Comparison of ENCODE assay signal across 8 cellular contexts in the genomic region with DNA sequence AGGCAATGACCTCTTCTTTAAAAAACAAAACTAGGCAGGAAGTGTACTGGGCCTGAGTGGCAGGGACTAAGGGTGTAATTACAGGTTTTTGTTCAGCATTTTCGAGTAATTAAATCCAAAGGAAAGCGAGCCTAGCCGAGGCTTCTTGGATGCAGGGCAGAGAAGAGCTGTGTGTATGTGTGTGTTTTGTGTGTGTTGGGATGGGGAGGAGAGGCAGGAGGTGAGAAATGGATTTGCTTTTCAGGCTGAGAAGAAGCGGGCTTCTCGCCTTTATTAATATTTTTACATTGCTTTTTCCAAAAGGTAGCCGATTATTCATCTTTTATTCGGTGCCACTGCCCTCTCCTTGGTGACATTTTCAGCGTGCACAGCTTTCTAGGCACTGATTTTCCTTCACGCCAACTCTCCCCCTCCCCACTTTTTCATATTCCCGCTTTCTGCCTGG. TPM values are rescaled to one million over a fixed set of nuclear protein-coding genes. Genes with fewer than 3 reads are reported as not detected.
DNase-seq lines count a peak whose midpoint lies in the region; ATAC-seq and TF ChIP-seq lines count a peak whose summit lies in the region.

No MANE protein-coding gene starts in this region.

- peak overlapping the region; percentile 66 for H3K4me3 Mint-ChIP-seq in T-helper 1 cell treated with Interleukin-12 subunit alpha and Interleukin-12 subunit beta and Interleukin-4 antibody, amounts not matched to agents 30 μg/mL and 1 μg/mL, for 36 hours
- peak overlapping the region; percentile 72 for H3K4me3 Mint-ChIP-seq in glutamatergic neuron (ENCODE audit: unreplicated experiment)

- POLR2A ChIA-PET in RWPE1 (lab: Yijun Ruan, JAX; ENCODE audit: low non-redundant PET): interaction anchor here (0.7 kb wide), 1 partner anchor 60 kb away, joined by 3 read pairs; no protein-coding TSS in a partner anchor

- peak overlapping the region; percentile 80 for H3K27ac Mint-ChIP-seq in T-helper 1 cell treated with Interleukin-12 subunit alpha and Interleukin-12 subunit beta and Interleukin-4 antibody, amounts not matched to agents 30 μg/mL and 1 μg/mL, for 36 hours
- peak overlapping the region; percentile 79 for H3K27ac Mint-ChIP-seq in glutamatergic neuron (ENCODE audit: unreplicated experiment)

- peak overlapping the region in 1 of 2 donors; percentile 30 for H3K9ac ChIP-seq in stomach smooth muscle (ENCODE audit: low read length in 2 of 2)

- no peaks in the 10 kb centered on the region for H3K27me3 ChIP-seq in stomach smooth muscle (ENCODE audit: control insufficient read depth in 1 of 2, insufficient read depth in 2 of 2, low read length in 2 of 2)

- no peaks in the 10 kb centered on the region for H3K9me3 ChIP-seq in stomach smooth muscle (ENCODE audit: control insufficient read depth in 2 of 2, low read length in 2 of 2)

- H3K9me3 Mint-ChIP-seq in T-helper 1 cell treated with Interleukin-12 subunit alpha and Interleukin-12 subunit beta and Interleukin-4 antibody, amounts not matched to agents 30 μg/mL and 1 μg/mL, for 36 hours: no peaks in the 10 kb centered on the region
- H3K9me3 Mint-ChIP-seq in glutamatergic neuron (ENCODE audit: unreplicated experiment): peaks cover 14% of the 10 kb centered on the region

- no peaks in the 10 kb centered on the region for H3K27me3 Mint-ChIP-seq in T-helper 1 cell treated with Interleukin-12 subunit alpha and Interleukin-12 subunit beta and Interleukin-4 antibody, amounts not matched to agents 30 μg/mL and 1 μg/mL, for 36 hours (ENCODE audit: low read depth)
- H3K27me3 Mint-ChIP-seq in glutamatergic neuron (ENCODE audit: unreplicated experiment): peaks cover 10% of the 10 kb centered on the region

- no peaks in the 10 kb centered on the region for H3K36me3 Mint-ChIP-seq in T-helper 1 cell treated with Interleukin-12 subunit alpha and Interleukin-12 subunit beta and Interleukin-4 antibody, amounts not matched to agents 30 μg/mL and 1 μg/mL, for 36 hours (ENCODE audit: low read depth)
- H3K36me3 Mint-ChIP-seq in glutamatergic neuron (ENCODE audit: unreplicated experiment): no peaks in the 10 kb centered on the region

- H3K4me1 Mint-ChIP-seq in T-helper 1 cell treated with Interleukin-12 subunit alpha and Interleukin-12 subunit beta and Interleukin-4 antibody, amounts not matched to agents 30 μg/mL and 1 μg/mL, for 36 hours (ENCODE audit: low read depth): peaks cover 78% of the 10 kb centered on the region
- peaks cover 61% of the 10 kb centered on the region for H3K4me1 Mint-ChIP-seq in glutamatergic neuron (ENCODE audit: low read depth, unreplicated experiment)

- H3K36me3 ChIP-seq in stomach smooth muscle (ENCODE audit: control insufficient read depth in 2 of 2, insufficient read depth in 2 of 2, low read length in 2 of 2): no peaks in the 10 kb centered on the region

- no peak overlapping the region for H3K4me3 ChIP-seq in stomach smooth muscle (ENCODE audit: low read length in 2 of 2)

- DNase-seq in T-helper 1 cell: no peak
- no peak for DNase-seq in RWPE1 (ENCODE audit: low spot score)
- no peak for DNase-seq in glutamatergic neuron
- no peak for DNase-seq in T1000 (lab: John Stamatoyannopoulos, UW)
- no peak for DNase-seq in omental fat pad (ENCODE audit: low spot score)

- H3K4me1 ChIP-seq in stomach smooth muscle (ENCODE audit: control insufficient read depth, insufficient read depth, low read length): peaks cover 69% of the 10 kb centered on the region

- TF ChIP-seq CTCF in RWPE1 (conservative IDR thresholded peaks at IDR 0.05; ENCODE audit: low read depth) (no peak), glutamatergic neuron (IDR thresholded peaks at IDR 0.05; ENCODE audit: partially characterized antibody, unreplicated experiment) (no peak), omental fat pad (IDR thresholded peaks at IDR 0.05) (no peak)

- CTCF ChIA-PET in RWPE1 (lab: Yijun Ruan, JAX): no interaction called here

- ATAC-seq in GM21447 (IDR thresholded peaks at IDR 0.05; ENCODE audit: unreplicated experiment) (no peak), omental fat pad (ENCODE audit: low FRiP score) (no peak)

- H3K27ac ChIP-seq in RWPE1: peak overlapping the region; percentile 76
- peak overlapping the region; percentile 95 for H3K27ac ChIP-seq in stomach smooth muscle (ENCODE audit: low read length)

RNA-seq across cellular contexts. Expression of a gene that starts 8.9 kb away (rescaled TPM):
- total RNA-seq in glutamatergic neuron (ENCODE audit: unreplicated experiment) (23.3 TPM), omental fat pad (10 to 100 TPM; 31.1 to 70.0 (median 34.4) TPM)
